Comparison of ENCODE assay signal across 30 cellular contexts in genomic region chr9:108662935-108663334, GRCh38.
"Had no signal": no experiment of that assay in that cellular context is flagged by ENCODE, and none has a peak within 500 bp of the region (broad histone marks: within the 10 kb centered on the region; RNA-seq: fewer than 3 reads in every experiment).

No MANE protein-coding gene starts in this region.

- H3K36me3 ChIP-seq: pancreas, prostate gland had no signal

- H3K4me1 ChIP-seq: pancreas, prostate gland had no signal

- H3K9me3 ChIP-seq: pancreas, prostate gland had no signal

- H3K27me3 ChIP-seq: foreskin keratinocyte, pancreas had no signal

- H3K27me3 Mint-ChIP-seq: activated CD4-positive, alpha-beta memory T cell treated with anti-CD3 and anti-CD28 coated beads, Interleukin-2, amount 10 ng/mL, durations not matched to agents 7 days and 5 days; activated CD4-positive, alpha-beta T cell treated with anti-CD3 and anti-CD28 coated beads, Interleukin-2, amount 10 ng/mL, durations not matched to agents 24 days and 14 days; activated naive CD4-positive, alpha-beta T cell treated with anti-CD3 and anti-CD28 coated beads, Interleukin-2, amount 50 U/mL, for 24 hours; activated naive CD8-positive, alpha-beta T cell treated with anti-CD3 and anti-CD28 coated beads, Interleukin-2, amount 50 U/mL, for 24 hours; activated T-cell treated with anti-CD3 and anti-CD28 coated beads, Interleukin-2, amount 50 U/mL, for 24 hours; dendritic cell treated with granulocyte-macrophage colony-stimulating factor and Interleukin-4, amounts not matched to agents 40 ng/mL and 50 ng/mL, for 4 days; stimulated activated memory B cell treated with anti-CD40 and anti-IgM and Interleukin-4, amounts not matched to agents 10 μg/mL and 1 μg/mL and 100 μg/mL, for 72 hours; stimulated activated naive CD8-positive, alpha-beta T cell treated with anti-CD3 and anti-CD28 coated beads, Interleukin-15, amount 100 ng/mL, for 72 hours had no signal

- H3K9me3 Mint-ChIP-seq: activated naive CD4-positive, alpha-beta T cell treated with anti-CD3 and anti-CD28 coated beads, Interleukin-2, amount 50 U/mL, for 24 hours had no signal

- H3K36me3 Mint-ChIP-seq: activated naive CD4-positive, alpha-beta T cell treated with anti-CD3 and anti-CD28 coated beads, Interleukin-2, amount 50 U/mL, for 24 hours; stimulated activated memory B cell treated with anti-CD40 and anti-IgM and Interleukin-4, amounts not matched to agents 10 μg/mL and 1 μg/mL and 100 μg/mL, for 72 hours; type B pancreatic cell had no signal

- DNase-seq: activated CD4-positive, alpha-beta memory T cell treated with anti-CD3 and anti-CD28 coated beads, Interleukin-2, amount 10 ng/mL, durations not matched to agents 7 days and 5 days; activated CD4-positive, alpha-beta T cell treated with anti-CD3 and anti-CD28 coated beads, Interleukin-2, amount 10 ng/mL, durations not matched to agents 24 days and 14 days; activated CD8-positive, alpha-beta memory T cell treated with anti-CD3 and anti-CD28 coated beads, Interleukin-2, amount 50 U/mL, for 48 hours; activated gamma-delta T cell treated with Interleukin-2 at 50 U/mL for 16 hours; activated naive CD8-positive, alpha-beta T cell treated with anti-CD3 and anti-CD28 coated beads, Interleukin-2, amount 50 U/mL, for 24 hours; activated T-cell treated with anti-CD3 and anti-CD28 coated beads, Interleukin-2, amount 50 U/mL, for 24 hours; amygdala; caudate nucleus; endodermal cell; islet precursor cell; left cardiac atrium; left ventricle myocardium superior; nephron progenitor cell; pancreas; retina; stimulated activated CD4-positive, alpha-beta T cell treated with anti-CD3 and anti-CD28 coated beads, Interleukin-4, amount 100 ng/mL, for 4 hours; stimulated activated CD8-positive, alpha-beta memory T cell treated with anti-CD3 and anti-CD28 coated beads, Interleukin-4, amount 100 ng/mL, for 48 hours; stimulated activated naive CD8-positive, alpha-beta T cell treated with anti-CD3 and anti-CD28 coated beads, Interleukin-15, amount 100 ng/mL, for 72 hours; substantia nigra had no signal

- ATAC-seq: activated CD4-positive, CD25-positive, alpha-beta regulatory T cell treated with anti-CD3 and anti-CD28 coated beads, Interleukin-2, amount 50 U/mL, for 24 hours; activated naive CD8-positive, alpha-beta T cell treated with anti-CD3 and anti-CD28 coated beads, Interleukin-2, amount 50 U/mL, for 24 hours; esophagus mucosa; foreskin keratinocyte; left cardiac atrium; left ventricle myocardium superior; pancreas; sciatic nerve; stimulated activated memory B cell treated with anti-CD40 and anti-IgM and Interleukin-4, amounts not matched to agents 10 μg/mL and 1 μg/mL and 100 μg/mL, for 72 hours; stimulated activated naive CD8-positive, alpha-beta T cell treated with anti-CD3 and anti-CD28 coated beads, Interleukin-15, amount 100 ng/mL, for 72 hours had no signal

- H3K4me3 ChIP-seq: pancreas, prostate gland, skin epidermis had no signal

- H3K27ac ChIP-seq: foreskin keratinocyte, pancreas, prostate gland, VCaP had no signal

- H3K27ac Mint-ChIP-seq: activated CD4-positive, alpha-beta memory T cell treated with anti-CD3 and anti-CD28 coated beads, Interleukin-2, amount 10 ng/mL, durations not matched to agents 7 days and 5 days; activated CD4-positive, alpha-beta T cell treated with anti-CD3 and anti-CD28 coated beads, Interleukin-2, amount 10 ng/mL, durations not matched to agents 24 days and 14 days; activated naive CD4-positive, alpha-beta T cell treated with anti-CD3 and anti-CD28 coated beads, Interleukin-2, amount 50 U/mL, for 24 hours; activated naive CD8-positive, alpha-beta T cell treated with anti-CD3 and anti-CD28 coated beads, Interleukin-2, amount 50 U/mL, for 24 hours; activated T-cell treated with anti-CD3 and anti-CD28 coated beads, Interleukin-2, amount 50 U/mL, for 24 hours; dendritic cell treated with granulocyte-macrophage colony-stimulating factor and Interleukin-4, amounts not matched to agents 40 ng/mL and 50 ng/mL, for 4 days; endodermal cell; nephron progenitor cell; stimulated activated memory B cell treated with anti-CD40 and anti-IgM and Interleukin-4, amounts not matched to agents 10 μg/mL and 1 μg/mL and 100 μg/mL, for 72 hours; stimulated activated naive CD8-positive, alpha-beta T cell treated with anti-CD3 and anti-CD28 coated beads, Interleukin-15, amount 100 ng/mL, for 72 hours; type B pancreatic cell had no signal

- H3K4me3 Mint-ChIP-seq: activated CD4-positive, alpha-beta memory T cell treated with anti-CD3 and anti-CD28 coated beads, Interleukin-2, amount 10 ng/mL, durations not matched to agents 7 days and 5 days; activated CD4-positive, alpha-beta T cell treated with anti-CD3 and anti-CD28 coated beads, Interleukin-2, amount 10 ng/mL, durations not matched to agents 24 days and 14 days; activated naive CD4-positive, alpha-beta T cell treated with anti-CD3 and anti-CD28 coated beads, Interleukin-2, amount 50 U/mL, for 24 hours; activated naive CD8-positive, alpha-beta T cell treated with anti-CD3 and anti-CD28 coated beads, Interleukin-2, amount 50 U/mL, for 24 hours; activated T-cell treated with anti-CD3 and anti-CD28 coated beads, Interleukin-2, amount 50 U/mL, for 24 hours; dendritic cell treated with granulocyte-macrophage colony-stimulating factor and Interleukin-4, amounts not matched to agents 40 ng/mL and 50 ng/mL, for 4 days; endodermal cell; nephron progenitor cell; stimulated activated memory B cell treated with anti-CD40 and anti-IgM and Interleukin-4, amounts not matched to agents 10 μg/mL and 1 μg/mL and 100 μg/mL, for 72 hours; stimulated activated naive CD8-positive, alpha-beta T cell treated with anti-CD3 and anti-CD28 coated beads, Interleukin-15, amount 100 ng/mL, for 72 hours; type B pancreatic cell had no signal

- H3K4me1 Mint-ChIP-seq: activated CD4-positive, alpha-beta memory T cell treated with anti-CD3 and anti-CD28 coated beads, Interleukin-2, amount 10 ng/mL, durations not matched to agents 7 days and 5 days; activated CD4-positive, alpha-beta T cell treated with anti-CD3 and anti-CD28 coated beads, Interleukin-2, amount 10 ng/mL, durations not matched to agents 24 days and 14 days; activated naive CD4-positive, alpha-beta T cell treated with anti-CD3 and anti-CD28 coated beads, Interleukin-2, amount 50 U/mL, for 24 hours; activated naive CD8-positive, alpha-beta T cell treated with anti-CD3 and anti-CD28 coated beads, Interleukin-2, amount 50 U/mL, for 24 hours; endodermal cell; nephron progenitor cell; stimulated activated memory B cell treated with anti-CD40 and anti-IgM and Interleukin-4, amounts not matched to agents 10 μg/mL and 1 μg/mL and 100 μg/mL, for 72 hours; stimulated activated naive CD8-positive, alpha-beta T cell treated with anti-CD3 and anti-CD28 coated beads, Interleukin-15, amount 100 ng/mL, for 72 hours had no signal
